In the genomic region with DNA sequence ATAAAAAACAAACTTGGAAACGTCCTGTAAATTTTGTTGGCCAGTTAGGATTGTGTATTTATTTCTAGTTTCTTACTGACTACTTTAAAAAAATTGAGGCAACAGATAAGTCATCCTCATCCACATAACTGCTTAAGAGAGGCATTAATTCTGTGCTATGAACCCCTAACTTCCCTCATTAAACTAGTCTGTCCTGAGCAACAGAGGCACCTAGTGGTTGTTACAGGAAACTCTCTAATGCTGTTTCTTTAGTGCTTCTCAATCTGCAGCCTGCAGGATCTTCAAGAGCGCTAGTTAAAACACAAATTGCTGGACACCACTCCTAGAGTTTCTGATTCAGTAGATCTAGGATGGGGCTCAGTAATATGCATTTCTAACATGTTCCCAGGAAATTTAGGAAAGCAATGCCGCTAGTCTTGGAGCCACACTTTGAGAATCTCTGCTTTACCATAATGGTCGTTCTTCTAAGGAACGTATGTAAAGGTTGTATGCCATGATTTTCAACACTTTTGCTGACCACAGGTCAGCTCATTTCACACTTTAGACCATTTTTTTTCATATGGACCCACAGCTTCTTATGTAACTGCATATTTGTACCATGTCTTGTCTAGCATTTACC, we compare ENCODE assay signal across 8 cellular contexts.
A peak's percentile ranks its signal among the peaks of the same experiment; 100 is the strongest.
DNase-seq lines count a peak whose midpoint lies in the region; ATAC-seq and TF ChIP-seq lines count a peak whose summit lies in the region.

No MANE protein-coding gene starts in this region.

- peaks cover under 1% of the 10 kb centered on the region for H3K27me3 ChIP-seq in A673 (replicated peaks; ENCODE audit: insufficient read depth, low read depth, low read length, poor library complexity)
- no peaks in the 10 kb centered on the region for H3K27me3 ChIP-seq in endodermal cell (ENCODE audit: control insufficient read depth, insufficient read depth, low read length, poor library complexity, severe bottlenecking)
- H3K27me3 ChIP-seq in upper lobe of left lung, result no peaks in the 10 kb centered on the region

- no peak overlapping the region for H3K9ac ChIP-seq in endodermal cell (ENCODE audit: extremely low read depth, low read length, poor library complexity, severe bottlenecking)

- 61 to 72% methylated on average over 4 to 5 of the region's 5 CpGs for WGBS in endodermal cell (ENCODE audit: insufficient coverage in 1 of 2, insufficient read length in 1 of 2), 2 experiments
- 52 to 58% methylated on average over 5 of the region's 5 CpGs for WGBS in upper lobe of left lung, 2 donors

- no peak for TF ChIP-seq POLR2A in upper lobe of left lung (IDR thresholded peaks at IDR 0.05)

- H3K4me3 ChIP-seq in A673 (ENCODE audit: low read depth, low read length, poor library complexity, severe bottlenecking), result no peak overlapping the region
- no peak overlapping the region for H3K4me3 ChIP-seq in endodermal cell (ENCODE audit: low read length)
- no peak overlapping the region for H3K4me3 ChIP-seq in upper lobe of left lung

- ATAC-seq in GM18508 (IDR thresholded peaks at IDR 0.05; ENCODE audit: insufficient read depth, unreplicated experiment) (peak; percentile 88), HG02943 (IDR thresholded peaks at IDR 0.05; ENCODE audit: low read depth, unreplicated experiment) (peak; percentile 77), upper lobe of left lung (ENCODE audit: low FRiP score in 2 of 2) (peak in 1 of 2 donors; percentile 69), Right ventricle myocardium inferior (no peak)

- TF ChIP-seq CTCF in A673 (conservative IDR thresholded peaks at IDR 0.05; ENCODE audit: low read depth, low read length) (peak; percentile 69), endodermal cell (conservative IDR thresholded peaks at IDR 0.05) (peak; percentile 84), upper lobe of left lung (IDR thresholded peaks at IDR 0.05) (peak in 5 of 6 experiments; percentile 15 to 53 (median 35))

- H3K27ac Mint-ChIP-seq in endodermal cell, result no peak overlapping the region

- CTCF ChIA-PET in A673 (lab: Charles Lee), result no interaction called here

- H3K9me3 ChIP-seq in A673 (ENCODE audit: low read depth, low read length, poor library complexity, severe bottlenecking) (no peaks in the 10 kb centered on the region), endodermal cell (ENCODE audit: control insufficient read depth, low read length) (no peaks in the 10 kb centered on the region), upper lobe of left lung (no peaks in the 10 kb centered on the region)

- intact Hi-C loops in A673 (cut with micrococcal nuclease; ENCODE audit: unreplicated experiment) (loop anchor here (5.0 to 10.0 kb wide), 2 partner anchors 588 to 710 kb away; no protein-coding TSS in a partner anchor), Right ventricle myocardium inferior (cut with DNase I) (no loop called here)

- no peaks in the 10 kb centered on the region for H3K36me3 Mint-ChIP-seq in endodermal cell (ENCODE audit: low read depth)

- H3K27ac ChIP-seq in A673 (ENCODE audit: low read depth, low read length, poor library complexity, severe bottlenecking) (no peak overlapping the region), endodermal cell (ENCODE audit: low read depth, low read length) (no peak overlapping the region), upper lobe of left lung (no peak overlapping the region)

- no peak overlapping the region for H3K4me3 Mint-ChIP-seq in endodermal cell

- H3K36me3 ChIP-seq in A673 (ENCODE audit: insufficient read depth, low read length, poor library complexity, severe bottlenecking) (no peaks in the 10 kb centered on the region), endodermal cell (ENCODE audit: control insufficient read depth, insufficient read depth, low read length) (no peaks in the 10 kb centered on the region), upper lobe of left lung (no peaks in the 10 kb centered on the region)

- H3K4me1 ChIP-seq in A673 (ENCODE audit: insufficient read depth, low read length, poor library complexity, severe bottlenecking), result no peaks in the 10 kb centered on the region
- peaks cover 5% of the 10 kb centered on the region for H3K4me1 ChIP-seq in endodermal cell (ENCODE audit: control insufficient read depth, insufficient read depth, low read length)
- no peaks in the 10 kb centered on the region for H3K4me1 ChIP-seq in upper lobe of left lung

- BruUV-seq in A673 (replicated peaks; lab: Mats Ljungman, UMichigan), result no TSS peak

- H3K9me3 Mint-ChIP-seq in endodermal cell, result no peaks in the 10 kb centered on the region

- peak; percentile 54 for DNase-seq in A673 (ENCODE audit: low spot score)
- peak; percentile 3 for DNase-seq in NCI-H345 (lab: John Stamatoyannopoulos, UW)
- DNase-seq in endodermal cell, result peak; percentile 41
- no peak for DNase-seq in upper lobe of left lung
- DNase-seq in putamen (ENCODE audit: low spot score), result no peak
- DNase-seq in Right ventricle myocardium inferior (ENCODE audit: missing footprints), result no peak

- POLR2A ChIA-PET in A673 (lab: Charles Lee; ENCODE audit: low non-redundant PET), result no interaction called here

- no peak for TF ChIP-seq EP300 in upper lobe of left lung (IDR thresholded peaks at IDR 0.05)

- no peaks in the 10 kb centered on the region for H3K27me3 Mint-ChIP-seq in endodermal cell (ENCODE audit: insufficient read depth)

- H3K4me1 Mint-ChIP-seq in endodermal cell, result peaks cover 31% of the 10 kb centered on the region

Comparison
In these comparisons a context has a peak if more than half of its experiments do, and no peak if none do; other contexts are left out.
1. DNase-seq: peak in A673 (single experiment), NCI-H345 (single experiment) and endodermal cell (single experiment); none in upper lobe of left lung (0 of 2), putamen (single experiment) and Right ventricle myocardium inferior (single experiment).
2. Peak in every context shown above with its lines, with median percentiles within 50 percentile points of each other: CTCF ChIP-seq.